In genomic region chr7:157910446-157910845, GRCh38 we compare ENCODE assay signal across 27 cellular contexts.
"Had no signal": no experiment of that assay in that cellular context is flagged by ENCODE, and none has a peak within 500 bp of the region (broad histone marks: within the 10 kb centered on the region; RNA-seq: fewer than 3 reads in every experiment).

No MANE protein-coding gene starts in this region.

- ATAC-seq: activated CD8-positive, alpha-beta T cell treated with anti-CD3 and anti-CD28 coated beads for 36 hours; activated T-helper 17 cell treated with anti-CD3 and anti-CD28 coated beads, Interleukin-2, amount 50 U/mL, for 72 hours; foreskin keratinocyte; stimulated activated naive CD8-positive, alpha-beta T cell treated with anti-CD3 and anti-CD28 coated beads, Interleukin-15, Interleukin-2, amounts not matched to agents 100 U/mL and 50 U/mL, for 24 hours had no signal

- H3K36me3 Mint-ChIP-seq: activated naive CD8-positive, alpha-beta T cell treated with anti-CD3 and anti-CD28 coated beads, Interleukin-2, amount 10 ng/mL, durations not matched to agents 7 days and 5 days had no signal

- H3K36me3 ChIP-seq: cardiac muscle cell, right atrium auricular region, tibial nerve, vagina had no signal

- H3K4me3 ChIP-seq: cardiac muscle cell, dorsolateral prefrontal cortex, right atrium auricular region, tibial nerve, vagina had no signal

- H3K27ac ChIP-seq: cardiac muscle cell, dorsolateral prefrontal cortex, foreskin keratinocyte, right atrium auricular region, tibial nerve, vagina had no signal

- H3K27ac Mint-ChIP-seq: activated CD4-positive, alpha-beta T cell treated with anti-CD3 and anti-CD28 coated beads, Interleukin-2, amount 10 ng/mL, durations not matched to agents 24 days and 14 days; activated CD8-positive, alpha-beta T cell treated with anti-CD3 and anti-CD28 coated beads for 36 hours; activated naive CD8-positive, alpha-beta T cell treated with anti-CD3 and anti-CD28 coated beads, Interleukin-2, amount 10 ng/mL, durations not matched to agents 7 days and 5 days; activated T-helper 17 cell treated with anti-CD3 and anti-CD28 coated beads, Interleukin-2, amount 50 U/mL, for 72 hours; nephron; progenitor cell of endocrine pancreas had no signal

- H3K4me1 ChIP-seq: foreskin keratinocyte, right atrium auricular region had no signal

- H3K4me1 Mint-ChIP-seq: activated CD4-positive, alpha-beta T cell treated with anti-CD3 and anti-CD28 coated beads, Interleukin-2, amount 10 ng/mL, durations not matched to agents 24 days and 14 days; activated naive CD8-positive, alpha-beta T cell treated with anti-CD3 and anti-CD28 coated beads, Interleukin-2, amount 10 ng/mL, durations not matched to agents 7 days and 5 days; activated T-helper 17 cell treated with anti-CD3 and anti-CD28 coated beads, Interleukin-2, amount 50 U/mL, for 72 hours; nephron had no signal

- H3K9me3 ChIP-seq: vagina had no signal

- H3K9me3 Mint-ChIP-seq: activated CD4-positive, alpha-beta T cell treated with anti-CD3 and anti-CD28 coated beads, Interleukin-2, amount 10 ng/mL, durations not matched to agents 24 days and 14 days had no signal

- DNase-seq: activated CD4-positive, alpha-beta T cell treated with anti-CD3 and anti-CD28 coated beads, Interleukin-2, amount 10 ng/mL, durations not matched to agents 24 days and 14 days; activated CD4-positive, CD25-positive, alpha-beta regulatory T cell; activated CD8-positive, alpha-beta T cell treated with anti-CD3 and anti-CD28 coated beads for 36 hours; activated naive CD4-positive, alpha-beta T cell treated with Interleukin-2 at 50 U/mL for 16 hours; activated naive CD8-positive, alpha-beta T cell treated with anti-CD3 and anti-CD28 coated beads, Interleukin-2, amount 10 ng/mL, durations not matched to agents 7 days and 5 days; activated T-cell treated with anti-CD3 and anti-CD28 coated beads, Interleukin-2, amount 50 U/mL, for 1 hour; amygdala; dorsolateral prefrontal cortex; foreskin keratinocyte; hippocampal formation; midbrain; nucleus accumbens; stimulated activated CD4-positive, alpha-beta T cell treated with anti-CD3 and anti-CD28 coated beads, Interleukin-12 subunit alpha, Interleukin-12 subunit beta, amount 100 ng/mL, for 4 hours; stimulated activated CD4-positive, alpha-beta T cell treated with anti-CD3 and anti-CD28 coated beads, Interleukin-1b, Interleukin-23, amount 100 ng/mL, for 48 hours; stimulated activated CD8-positive, alpha-beta memory T cell treated with anti-CD3 and anti-CD28 coated beads, Interleukin-4, amount 100 ng/mL, for 48 hours; stimulated activated naive CD8-positive, alpha-beta T cell treated with anti-CD3 and anti-CD28 coated beads, Interleukin-15, Interleukin-2, amounts not matched to agents 100 U/mL and 50 U/mL, for 24 hours; substantia nigra; T-helper 9 cell had no signal

- H3K4me3 Mint-ChIP-seq: activated CD4-positive, alpha-beta T cell treated with anti-CD3 and anti-CD28 coated beads, Interleukin-2, amount 10 ng/mL, durations not matched to agents 24 days and 14 days; activated CD8-positive, alpha-beta T cell treated with anti-CD3 and anti-CD28 coated beads for 36 hours; activated naive CD8-positive, alpha-beta T cell treated with anti-CD3 and anti-CD28 coated beads, Interleukin-2, amount 10 ng/mL, durations not matched to agents 7 days and 5 days; activated T-helper 17 cell treated with anti-CD3 and anti-CD28 coated beads, Interleukin-2, amount 50 U/mL, for 72 hours; nephron had no signal

- H3K27me3 ChIP-seq: cardiac muscle cell, dorsolateral prefrontal cortex, foreskin keratinocyte, right atrium auricular region, tibial nerve, vagina had no signal

- H3K27me3 Mint-ChIP-seq: activated CD4-positive, alpha-beta T cell treated with anti-CD3 and anti-CD28 coated beads, Interleukin-2, amount 10 ng/mL, durations not matched to agents 24 days and 14 days; activated CD8-positive, alpha-beta T cell treated with anti-CD3 and anti-CD28 coated beads for 36 hours; activated naive CD8-positive, alpha-beta T cell treated with anti-CD3 and anti-CD28 coated beads, Interleukin-2, amount 10 ng/mL, durations not matched to agents 7 days and 5 days; progenitor cell of endocrine pancreas had no signal

- FAIRE-seq: colon, islet of Langerhans had no signal
